ENCODE assay signal across 16 cellular contexts in the genomic region with DNA sequence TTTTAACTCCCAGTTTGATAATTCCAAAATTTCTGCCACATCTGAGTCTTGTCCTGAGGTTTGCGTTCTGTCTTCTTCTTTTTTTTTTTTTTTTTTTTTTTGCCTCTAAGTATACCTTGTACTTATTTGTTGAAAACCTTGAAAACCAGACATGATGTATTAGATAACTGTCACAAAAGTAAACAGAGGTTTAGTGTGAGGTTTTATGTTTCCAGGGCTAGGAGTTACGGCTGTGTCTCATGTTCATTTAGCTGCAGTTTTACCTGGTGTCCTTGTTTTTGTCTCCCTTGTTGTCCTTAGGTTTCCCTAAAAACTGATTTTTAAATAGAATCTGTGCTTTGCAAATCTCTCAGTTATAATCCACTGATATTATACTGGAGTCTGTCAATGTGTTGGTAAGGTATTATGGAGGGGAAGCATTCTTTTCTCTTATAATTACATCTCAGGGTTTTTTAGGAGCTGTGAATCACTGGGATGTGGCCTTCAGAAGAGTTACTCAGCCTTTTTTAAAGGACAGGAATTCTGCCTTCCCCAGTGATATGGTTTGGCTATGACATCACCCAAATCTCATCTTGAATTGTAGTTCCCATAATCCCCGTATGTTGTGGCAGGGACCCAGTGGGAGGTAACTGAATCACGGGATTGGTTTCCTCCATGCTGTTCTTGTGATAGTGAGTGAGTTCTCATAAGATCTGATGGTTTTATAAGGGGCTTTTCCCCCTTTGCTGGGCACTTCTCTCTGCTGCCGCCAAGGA.
DNase-seq lines count a peak whose midpoint lies in the region; ATAC-seq, FAIRE-seq and TF ChIP-seq lines count a peak whose summit lies in the region.
"Had no signal": no experiment of that assay in that cellular context is flagged by ENCODE, and none has a peak within 500 bp of the region (broad histone marks: within the 10 kb centered on the region; RNA-seq: fewer than 3 reads in every experiment).

No MANE protein-coding gene starts in this region.

- in situ Hi-C loops in HepG2 (cut with HindIII; ENCODE audit: extremely low pct_ligation_motif_present, low pct_unique_long_range_greater_than_20kb) = no loop called here

- no peaks in the 10 kb centered on the region for H3K36me3 ChIP-seq in HepG2 (replicated peaks in 1 of 2; ENCODE audit: control insufficient read depth in 1 of 2, insufficient read depth in 2 of 2, low read length in 2 of 2)
- no peaks in the 10 kb centered on the region for H3K36me3 ChIP-seq in right lobe of liver
- no peaks in the 10 kb centered on the region for H3K36me3 ChIP-seq in upper lobe of right lung
- H3K36me3 ChIP-seq: ovary had no signal

- no peak for TF ChIP-seq EP300 in HepG2 (IDR thresholded peaks at IDR 0.05; ENCODE audit: low read depth in 2 of 2, low read length in 2 of 2)
- no peak for TF ChIP-seq EP300 in HepG2 (CRISPR knock-in tag; IDR thresholded peaks at IDR 0.05; ENCODE audit: borderline replicate concordance)

- WGBS in HepG2 (ENCODE audit: low lambda C conversion rate) = 21% methylated on average over 5 of the region's 5 CpGs
- WGBS in right lobe of liver (ENCODE audit: insufficient coverage, low coverage, low lambda C conversion rate, missing lambda C conversion rate) = 70% methylated on average over 5 of the region's 5 CpGs

- DNase-seq in HepG2 (ENCODE audit: low spot score) (no peak), right lobe of liver (no peak), T1000 (lab: John Stamatoyannopoulos, UW) (peak; percentile 5), fibroblast of pulmonary artery (ENCODE audit: low read depth) (peak; percentile 23), upper lobe of right lung (no peak), SW480 (ENCODE audit: low spot score) (no peak), NCI-H2227 (lab: John Stamatoyannopoulos, UW; ENCODE audit: unreplicated experiment) (no peak)
- DNase-seq: activated CD4-positive, alpha-beta T cell treated with anti-CD3 and anti-CD28 coated beads, Interleukin-2, amount 50 U/mL, for 4 hours; DMS53; erythroblast; NCI-H345; ovary; stimulated activated CD8-positive, alpha-beta memory T cell treated with anti-CD3 and anti-CD28 coated beads, Interleukin-4, amount 100 ng/mL, for 48 hours had no signal

- no peak overlapping the region for H2AFZ ChIP-seq in HepG2 (ENCODE audit: low read length)

- no peaks in the 10 kb centered on the region for H4K20me1 ChIP-seq in HepG2 (ENCODE audit: insufficient read depth, low read length)

- no peak for TF ChIP-seq CTCF in HepG2 (CRISPR knock-in tag; IDR thresholded peaks at IDR 0.05)
- TF ChIP-seq CTCF in right lobe of liver (IDR thresholded peaks at IDR 0.05) = no peak
- no peak for TF ChIP-seq CTCF in fibroblast of pulmonary artery (IDR thresholded peaks at IDR 0.05; ENCODE audit: low read length, missing control alignments)
- no peak for TF ChIP-seq CTCF in upper lobe of right lung (IDR thresholded peaks at IDR 0.05)

- H3K9ac ChIP-seq in HepG2 (ENCODE audit: insufficient read depth, low read depth, low read length) = no peak overlapping the region

- TF ChIP-seq RAD21 in HepG2 (CRISPR knock-in tag; IDR thresholded peaks at IDR 0.05) = no peak

- intact Hi-C loops in HepG2 (cut with micrococcal nuclease; ENCODE audit: unreplicated experiment) (no loop called here), right lobe of liver (cut with DNase I) (no loop called here), upper lobe of right lung (cut with DNase I) (no loop called here)

- TF ChIP-seq POLR2A in HepG2 (IDR thresholded peaks at IDR 0.05; ENCODE audit: insufficient read depth in 1 of 2, low read depth in 2 of 2, low read length in 2 of 2) (no peak), right lobe of liver (IDR thresholded peaks at IDR 0.05) (no peak)

- no peaks in the 10 kb centered on the region for H3K4me1 ChIP-seq in HepG2 (ENCODE audit: insufficient read depth, low read length)
- H3K4me1 ChIP-seq in right lobe of liver = no peaks in the 10 kb centered on the region
- no peaks in the 10 kb centered on the region for H3K4me1 ChIP-seq in upper lobe of right lung

- CTCF ChIA-PET in HepG2 (lab: Yijun Ruan, JAX; ENCODE audit: low intra/inter-chr PET ratio, low total read pairs) = no interaction called here

- no peak overlapping the region for H3K4me3 ChIP-seq in HepG2 (replicated peaks in 1 of 3; ENCODE audit: insufficient read depth in 1 of 3, low read depth in 2 of 3, low read length in 3 of 3)
- H3K4me3 ChIP-seq in right lobe of liver = no peak overlapping the region
- no peak overlapping the region for H3K4me3 ChIP-seq in fibroblast of pulmonary artery (replicated peaks; ENCODE audit: low read depth, low read length)
- H3K4me3 ChIP-seq in upper lobe of right lung = no peak overlapping the region
- H3K4me3 ChIP-seq: GM12878, ovary had no signal

- ATAC-seq in HepG2 = no peak
- ATAC-seq in right lobe of liver = no peak
- no peak for ATAC-seq in upper lobe of right lung
- ATAC-seq in GM21526 (IDR thresholded peaks at IDR 0.05; ENCODE audit: low FRiP score, unreplicated experiment) = no peak
- ATAC-seq: GM12878 had no signal

- no peak for FAIRE-seq in HepG2 (lab: Jason Lieb, UNC)
- FAIRE-seq: GM12878, urothelium cell line had no signal

- POLR2A ChIA-PET in HepG2 (lab: Yijun Ruan, JAX) = no interaction called here

- no peak overlapping the region for H3K4me2 ChIP-seq in HepG2 (ENCODE audit: low read depth, low read length)

- no peaks in the 10 kb centered on the region for H3K9me3 ChIP-seq in HepG2 (ENCODE audit: low read length)
- H3K9me3 ChIP-seq in right lobe of liver = no peaks in the 10 kb centered on the region
- no peaks in the 10 kb centered on the region for H3K9me3 ChIP-seq in upper lobe of right lung
- H3K9me3 ChIP-seq: ovary had no signal

- no TSS peak for BruUV-seq in HepG2 (replicated peaks; lab: Mats Ljungman, UMichigan)

- H3K27ac ChIP-seq in HepG2 (ENCODE audit: extremely low read length, insufficient read depth, low read length) = no peak overlapping the region
- H3K27ac ChIP-seq in right lobe of liver = no peak overlapping the region
- H3K27ac ChIP-seq in upper lobe of right lung = peak overlapping the region; percentile 12
- H3K27ac ChIP-seq: ovary had no signal

- H3K79me2 ChIP-seq in HepG2 (ENCODE audit: insufficient read depth, low read length) = no peaks in the 10 kb centered on the region

- H3K27me3 ChIP-seq in HepG2 (ENCODE audit: control insufficient read depth in 1 of 2, insufficient read depth in 2 of 2, low read length in 2 of 2) = no peaks in the 10 kb centered on the region
- H3K27me3 ChIP-seq in right lobe of liver = no peaks in the 10 kb centered on the region
- no peaks in the 10 kb centered on the region for H3K27me3 ChIP-seq in upper lobe of right lung
- H3K27me3 ChIP-seq: ovary had no signal

TF ChIP-seq in HepG2, 621 proteins besides CTCF, POLR2A, EP300 and RAD21:
- TF ChIP-seq REXO4 (CRISPR knock-in tag; IDR thresholded peaks at IDR 0.05; ENCODE audit: borderline replicate concordance) = no peak
- peak; percentile 26; the same call in 1 of the 2 replicates for TF ChIP-seq ATF7 (IDR thresholded peaks at IDR 0.05)
- TF ChIP-seq ATF7 (CRISPR knock-in tag; IDR thresholded peaks at IDR 0.05) = no peak

Comparison
In these comparisons a context has a peak if more than half of its experiments do, and no peak if none do; other contexts are left out.
1. DNase-seq: peak in T1000 (single experiment) and fibroblast of pulmonary artery (single experiment); none in HepG2 (single experiment), right lobe of liver (0 of 3), upper lobe of right lung (single experiment), SW480 (single experiment) and NCI-H2227 (single experiment).